ENCODE assay signal across 8 cellular contexts in the genomic region with DNA sequence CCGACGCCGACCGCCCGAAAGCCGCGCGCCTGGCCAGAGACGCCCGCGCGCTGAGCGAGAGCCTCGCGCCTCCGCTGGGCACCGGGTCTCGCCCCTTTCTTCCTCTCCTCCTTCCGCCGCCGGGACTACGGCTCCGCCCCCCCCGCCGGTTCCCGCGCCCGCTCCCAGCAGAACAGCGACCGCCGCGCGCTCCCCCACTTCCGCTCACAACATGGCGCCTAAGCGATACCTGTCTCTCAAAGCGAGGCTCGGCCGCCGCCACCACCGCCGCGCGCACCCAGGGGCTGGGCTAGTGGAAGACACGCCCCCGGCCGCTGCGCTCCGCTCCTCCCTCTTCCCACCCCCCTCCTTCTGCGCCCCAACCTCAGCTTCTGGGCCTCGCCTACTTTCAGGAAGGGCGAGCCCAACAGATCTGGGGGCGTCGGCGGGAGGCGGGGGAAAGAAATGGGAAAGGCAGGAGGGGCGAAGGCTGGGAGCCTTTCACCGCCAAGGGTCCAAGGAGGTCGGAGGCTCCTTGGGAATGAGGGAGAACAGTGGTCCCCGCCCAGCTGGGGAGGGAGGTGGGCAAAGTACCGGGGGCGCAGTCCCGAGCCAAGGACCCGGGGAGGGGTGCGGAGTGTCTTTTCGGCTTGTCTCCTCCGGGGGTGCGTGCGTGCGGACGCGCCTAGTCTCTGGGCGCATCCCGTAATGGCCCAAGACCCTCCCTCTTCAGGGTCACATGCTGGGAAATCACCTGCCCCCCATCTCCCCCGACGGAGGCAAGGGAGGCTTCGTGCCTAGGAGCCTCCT. TPM values are rescaled to one million over a fixed set of nuclear protein-coding genes. Genes with fewer than 3 reads are reported as not detected.
DNase-seq lines count a peak whose midpoint lies in the region; ATAC-seq and TF ChIP-seq lines count a peak whose summit lies in the region.

A gene (minus strand): TSS at position 100 of the 789 bp plus-strand sequence. CDS start 277 bp downstream, outside the sequence.

- H3K36me3 Mint-ChIP-seq in GM23338 (ENCODE audit: low read depth) (no peaks in the 10 kb centered on the region), nephron (ENCODE audit: low read depth) (no peaks in the 10 kb centered on the region)

- H3K36me3 ChIP-seq in GM23338 (ENCODE audit: insufficient read depth) (no peaks in the 10 kb centered on the region), RWPE2 (ENCODE audit: low read depth) (no peaks in the 10 kb centered on the region)

- DNase-seq in EH (ENCODE audit: low read depth): peak; percentile 85
- DNase-seq in GM23338 (ENCODE audit: low spot score): peak; percentile 79
- DNase-seq in LoVo (ENCODE audit: low spot score): peak; percentile 84
- peak; percentile 83 for DNase-seq in RWPE2 (ENCODE audit: low spot score)
- peak; percentile 84 for DNase-seq in activated T-helper 9 cell treated with anti-CD3 and anti-CD28 coated beads, Interleukin-2, amount 50 U/mL, for 16 hours (ENCODE audit: low read depth)
- peak; percentile 85 for DNase-seq in fibroblast of pulmonary artery (ENCODE audit: low read depth)
- DNase-seq in stimulated activated naive CD8-positive, alpha-beta T cell treated with anti-CD3 and anti-CD28 coated beads, Interleukin-15, Interleukin-2, amounts not matched to agents 100 U/mL and 50 U/mL, for 24 hours: peak; percentile 90

- peak; percentile 58 for ATAC-seq in GM23338
- ATAC-seq in RWPE2 (ENCODE audit: low read depth): peak; percentile 72
- peak; percentile 84 for ATAC-seq in stimulated activated naive CD8-positive, alpha-beta T cell treated with anti-CD3 and anti-CD28 coated beads, Interleukin-15, Interleukin-2, amounts not matched to agents 100 U/mL and 50 U/mL, for 24 hours

- H3K4me1 Mint-ChIP-seq in GM23338: peaks cover 3% of the 10 kb centered on the region
- peaks cover 14% of the 10 kb centered on the region for H3K4me1 Mint-ChIP-seq in nephron

- H3K9me3 Mint-ChIP-seq in GM23338 (no peaks in the 10 kb centered on the region), nephron (peaks cover 3% of the 10 kb centered on the region)

- H4K20me1 ChIP-seq in GM23338 (replicated peaks; ENCODE audit: insufficient read depth): peaks cover 7% of the 10 kb centered on the region

- H3K27ac ChIP-seq in GM23338 (ENCODE audit: low read depth) (no peak within 1 kb of the TSS), RWPE2 (ENCODE audit: poor library complexity, severe bottlenecking) (peak within 1 kb of the TSS; percentile 61)

- H3K27ac Mint-ChIP-seq in GM23338 (no peak within 1 kb of the TSS), nephron (peak within 1 kb of the TSS; percentile 71 to 93 (median 89))

- no peaks in the 10 kb centered on the region for H3K4me1 ChIP-seq in GM23338 (ENCODE audit: insufficient read depth)
- peaks cover 31% of the 10 kb centered on the region for H3K4me1 ChIP-seq in RWPE2 (ENCODE audit: insufficient read depth, poor library complexity, severe bottlenecking)

- H3K27me3 ChIP-seq in GM23338 (ENCODE audit: insufficient read depth): peaks cover 62% of the 10 kb centered on the region
- H3K27me3 ChIP-seq in RWPE2 (ENCODE audit: insufficient read depth, poor library complexity, severe bottlenecking): no peaks in the 10 kb centered on the region

- H3K4me3 Mint-ChIP-seq in GM23338 (peak within 1 kb of the TSS; percentile 96), nephron (peak within 1 kb of the TSS; percentile 93 to 96 (median 94))

- no peaks in the 10 kb centered on the region for H3K9me2 ChIP-seq in GM23338 (ENCODE audit: insufficient read depth)

- no peaks in the 10 kb centered on the region for H3K9me3 ChIP-seq in RWPE2 (ENCODE audit: severe bottlenecking)

- H3K27me3 Mint-ChIP-seq in GM23338 (ENCODE audit: insufficient read depth, low read depth, poor library complexity): peaks cover 29% of the 10 kb centered on the region
- H3K27me3 Mint-ChIP-seq in nephron (ENCODE audit: low read depth): peaks cover 9% of the 10 kb centered on the region

- peak within 1 kb of the TSS; percentile 85 for H3K4me2 ChIP-seq in GM23338

- TF ChIP-seq CTCF in GM23338 (conservative IDR thresholded peaks at IDR 0.05; ENCODE audit: low read depth in 2 of 2) (no peak), RWPE2 (IDR thresholded peaks at IDR 0.05; ENCODE audit: poor library complexity, severe bottlenecking) (no peak), fibroblast of pulmonary artery (IDR thresholded peaks at IDR 0.05; ENCODE audit: low read length, missing control alignments) (no peak), nephron (IDR thresholded peaks at IDR 0.05; ENCODE audit: unreplicated experiment in 3 of 3) (no peak)

- H3K79me2 ChIP-seq in GM23338 (replicated peaks; ENCODE audit: insufficient read depth): peaks cover 25% of the 10 kb centered on the region

- no peaks in the 10 kb centered on the region for H3F3A ChIP-seq in GM23338 (replicated peaks; ENCODE audit: low read depth)

- H2AFZ ChIP-seq in GM23338: peak within 1 kb of the TSS; percentile 93

- H3K4me3 ChIP-seq in GM23338: peak within 1 kb of the TSS; percentile 72
- peak within 1 kb of the TSS; percentile 61 for H3K4me3 ChIP-seq in RWPE2 (ENCODE audit: severe bottlenecking)
- peak within 1 kb of the TSS; percentile 73 for H3K4me3 ChIP-seq in fibroblast of pulmonary artery (replicated peaks; ENCODE audit: low read depth, low read length)

TF ChIP-seq in GM23338, 12 proteins besides CTCF, POLR2A, EP300 and RAD21:
- TF ChIP-seq ZNF114 (CRISPR knock-in tag; IDR thresholded peaks at IDR 0.05) (no peak), POLR2AphosphoS5 (IDR thresholded peaks at IDR 0.05; ENCODE audit: low read depth) (peak; percentile 48; the same call in 1 of the 2 replicates)
TF ChIP-seq in GM23338: peak in this region for 1.

RNA-seq across cellular contexts. Expression of the gene that starts here (rescaled TPM):
- 10.3 and 12.2 TPM in 2 replicates for total RNA-seq in GM23338 (2014; rRNA removed; shearing (Covaris generic))
- polyA plus RNA-seq in GM23338 (2016; fragmentation: Nextera tagmentation; extraction: Ambion mirVana): 3.2 and 3.3 TPM in 2 replicates
